In genomic region chr18:50285631-50286321, GRCh38 we compare ENCODE assay signal across 10 cellular contexts. TPM values are rescaled to one million over a fixed set of nuclear protein-coding genes. Genes with fewer than 3 reads are reported as not detected.
A peak's percentile ranks its signal among the peaks of the same experiment; 100 is the strongest.
DNase-seq lines count a peak whose midpoint lies in the region; ATAC-seq and TF ChIP-seq lines count a peak whose summit lies in the region.
"Had no signal": no experiment of that assay in that cellular context is flagged by ENCODE, and none has a peak within 500 bp of the region (broad histone marks: within the 10 kb centered on the region; RNA-seq: fewer than 3 reads in every experiment).

No MANE protein-coding gene starts in this region.

- TF ChIP-seq POLR2A in gastroesophageal sphincter (IDR thresholded peaks at IDR 0.05): no peak

- no peak for TF ChIP-seq EP300 in gastroesophageal sphincter (IDR thresholded peaks at IDR 0.05)

- peaks cover 43% of the 10 kb centered on the region for H3K4me1 Mint-ChIP-seq in activated T-cell treated with anti-CD3 and anti-CD28 coated beads, Interleukin-2, amount 50 U/mL, for 72 hours (ENCODE audit: low read depth)
- peaks cover 38 to 50% (median 39%) of the 10 kb centered on the region in 3 donors for H3K4me1 Mint-ChIP-seq in T-cell

- H3K27ac ChIP-seq in gastroesophageal sphincter: peak overlapping the region in 3 of 4 donors; percentile 88 to 96 (median 91)
- peak overlapping the region; percentile 77 for H3K27ac ChIP-seq in stomach smooth muscle (ENCODE audit: low read length)

- H3K9me3 ChIP-seq in gastroesophageal sphincter (no peaks in the 10 kb centered on the region), stomach smooth muscle (ENCODE audit: control insufficient read depth in 2 of 2, low read length in 2 of 2) (no peaks in the 10 kb centered on the region)
- H3K9me3 ChIP-seq: vagina had no signal

- CTCF ChIA-PET in T-cell (lab: Charles Lee): no interaction called here

- ATAC-seq in activated T-cell treated with anti-CD3 and anti-CD28 coated beads, Interleukin-2, amount 50 U/mL, for 72 hours (replicated peaks in 1 of 2): no peak
- ATAC-seq in T-cell (replicated peaks in 1 of 4): no peak
- ATAC-seq in gastroesophageal sphincter: no peak
- no peak for ATAC-seq in HG02840 (IDR thresholded peaks at IDR 0.05; ENCODE audit: low FRiP score, unreplicated experiment)

- no peak for TF ChIP-seq CTCF in gastroesophageal sphincter (IDR thresholded peaks at IDR 0.05)

- H3K27me3 ChIP-seq in gastroesophageal sphincter (no peaks in the 10 kb centered on the region), stomach smooth muscle (ENCODE audit: control insufficient read depth in 1 of 2, insufficient read depth in 2 of 2, low read length in 2 of 2) (no peaks in the 10 kb centered on the region)
- H3K27me3 ChIP-seq: vagina had no signal

- H3K27ac Mint-ChIP-seq in activated T-cell treated with anti-CD3 and anti-CD28 coated beads, Interleukin-2, amount 50 U/mL, for 72 hours: no peak overlapping the region
- H3K27ac Mint-ChIP-seq in T-cell: no peak overlapping the region

- POLR2A ChIA-PET in T-cell (lab: Charles Lee): no interaction called here

- peaks cover 14 to 22% of the 10 kb centered on the region in 2 donors for H3K36me3 Mint-ChIP-seq in activated T-cell treated with anti-CD3 and anti-CD28 coated beads, Interleukin-2, amount 50 U/mL, for 72 hours (ENCODE audit: insufficient read depth in 2 of 2)
- peaks cover 39% of the 10 kb centered on the region for H3K36me3 Mint-ChIP-seq in T-cell

- H3K27me3 Mint-ChIP-seq in activated T-cell treated with anti-CD3 and anti-CD28 coated beads, Interleukin-2, amount 50 U/mL, for 72 hours (ENCODE audit: low read depth): no peaks in the 10 kb centered on the region
- H3K27me3 Mint-ChIP-seq in T-cell: no peaks in the 10 kb centered on the region

- 79 to 97% methylated on average over 3 to 5 of the region's 24 CpGs for WGBS in gastroesophageal sphincter (ENCODE audit: low coverage in 1 of 2), 2 donors

- H3K9ac ChIP-seq in stomach smooth muscle (ENCODE audit: low read length in 2 of 2): no peak overlapping the region

- H3K4me1 ChIP-seq in gastroesophageal sphincter (peaks cover 0 to 32% (median 4%) of the 10 kb centered on the region in 3 donors), stomach smooth muscle (ENCODE audit: control insufficient read depth, insufficient read depth, low read length) (peaks cover 27% of the 10 kb centered on the region)

- H3K9me3 Mint-ChIP-seq in activated T-cell treated with anti-CD3 and anti-CD28 coated beads, Interleukin-2, amount 50 U/mL, for 72 hours: no peaks in the 10 kb centered on the region
- no peaks in the 10 kb centered on the region for H3K9me3 Mint-ChIP-seq in T-cell

- no peak for DNase-seq in activated T-cell treated with anti-CD3 and anti-CD28 coated beads, Interleukin-2, amount 50 U/mL, for 72 hours
- DNase-seq in activated T-cell treated with anti-CD3 and anti-CD28 coated beads for 4 hours (no peak), T-cell (no peak), Kasumi-1 (lab: John Stamatoyannopoulos, UW) (no peak), DMS79 treated with DMSO at 0.1 percent for 48 hours (lab: John Stamatoyannopoulos, UW) (no peak)
- DNase-seq: stimulated activated CD4-positive, alpha-beta T cell treated with anti-CD3 and anti-CD28 coated beads, Interleukin-4, amount 100 ng/mL, for 4 hours had no signal

- H3K36me3 ChIP-seq in gastroesophageal sphincter (peaks cover 0 to 39% of the 10 kb centered on the region in 2 donors), stomach smooth muscle (ENCODE audit: control insufficient read depth in 2 of 2, insufficient read depth in 2 of 2, low read length in 2 of 2) (peaks cover 20 to 25% of the 10 kb centered on the region in 2 donors)

- peak overlapping the region; percentile 92 to 97 for H3K4me3 Mint-ChIP-seq in activated T-cell treated with anti-CD3 and anti-CD28 coated beads, Interleukin-2, amount 50 U/mL, for 72 hours
- H3K4me3 Mint-ChIP-seq in T-cell: peak overlapping the region; percentile 93 to 96 (median 95)

- H3K4me3 ChIP-seq in gastroesophageal sphincter (no peak overlapping the region), stomach smooth muscle (ENCODE audit: low read length in 2 of 2) (no peak overlapping the region)

RNA-seq across cellular contexts. Expression of gene CXXC1, which starts 1.7 kb away (rescaled TPM):
- 100 to 1,000 TPM in 1 of 2 donors, 10 to 100 TPM in 1; 92.5 to 103 TPM for total RNA-seq in activated T-cell treated with anti-CD3 and anti-CD28 coated beads, Interleukin-2, amount 50 U/mL, for 72 hours
- total RNA-seq in T-cell: 100 to 1,000 TPM; 109 to 216 (median 191) TPM
- 10 to 100 TPM; 44.4 to 54.9 (median 51.5) TPM for total RNA-seq in gastroesophageal sphincter

RNA-seq across cellular contexts. Expression of gene MBD1, which starts 4.5 kb away (rescaled TPM):
- 10 to 100 TPM; 88.5 to 94.9 TPM for total RNA-seq in activated T-cell treated with anti-CD3 and anti-CD28 coated beads, Interleukin-2, amount 50 U/mL, for 72 hours
- 100 to 1,000 TPM in 4 of 5 donors, 10 to 100 TPM in 1; 98.2 to 151 (median 136) TPM for total RNA-seq in T-cell
- total RNA-seq in gastroesophageal sphincter: 10 to 100 TPM; 71.1 to 91.0 (median 82.2) TPM

RNA-seq across cellular contexts. Expression of gene CFAP53, which starts 19.5 kb away (rescaled TPM):
- total RNA-seq in activated T-cell treated with anti-CD3 and anti-CD28 coated beads, Interleukin-2, amount 50 U/mL, for 72 hours: 1 to 10 TPM in 1 of 2 donors, under 1 TPM in 1; 0.97 to 1.6 TPM
- total RNA-seq in T-cell: 1 to 10 TPM in 2 of 5 donors, under 1 TPM in 2, not detected in 1; 0.56 to 1.2 (median 0.95) TPM
- total RNA-seq in gastroesophageal sphincter: under 1 TPM in 1 of 4 donors, not detected in 3; 0.45 TPM
- total RNA-seq: vagina had no signal
